Comparison of ENCODE assay signal across 8 cellular contexts in genomic region chr3:10983219-10983916, GRCh38. TPM values are rescaled to one million over a fixed set of nuclear protein-coding genes. Genes with fewer than 3 reads are reported as not detected.
A peak's percentile ranks its signal among the peaks of the same experiment; 100 is the strongest.
DNase-seq lines count a peak whose midpoint lies in the region; TF ChIP-seq lines count a peak whose summit lies in the region.

No MANE protein-coding gene starts in this region.

- no peaks in the 10 kb centered on the region for H3K79me2 ChIP-seq in Loucy (ENCODE audit: insufficient read depth, low read length)

- TF ChIP-seq CTCF in Loucy (conservative IDR thresholded peaks at IDR 0.05; ENCODE audit: low read length) = peak; percentile 88
- peak; percentile 94 for TF ChIP-seq CTCF in astrocyte of the cerebellum (IDR thresholded peaks at IDR 0.05; ENCODE audit: low read depth, low read length, missing control alignments)
- TF ChIP-seq CTCF in testis (IDR thresholded peaks at IDR 0.05) = peak; percentile 52 to 80 (median 69)

- H3K4me3 ChIP-seq in Loucy (ENCODE audit: low read length, poor library complexity, severe bottlenecking) (no peak overlapping the region), astrocyte of the cerebellum (ENCODE audit: low read depth, low read length) (no peak overlapping the region), testis (no peak overlapping the region)

- H3K4me2 ChIP-seq in Loucy (ENCODE audit: low read depth, low read length, poor library complexity, severe bottlenecking) = no peak overlapping the region

- no peak overlapping the region for H2AFZ ChIP-seq in Loucy (ENCODE audit: low read length)

- no peaks in the 10 kb centered on the region for H3K36me3 ChIP-seq in Loucy (ENCODE audit: insufficient read depth, low read length)
- H3K36me3 ChIP-seq in testis (ENCODE audit: low read depth, missing control alignments) = no peaks in the 10 kb centered on the region

- H3F3A ChIP-seq in Loucy (ENCODE audit: low read depth) = no peaks in the 10 kb centered on the region

- H3K9me3 ChIP-seq in Loucy (ENCODE audit: insufficient read depth, low read depth, low read length) (no peaks in the 10 kb centered on the region), testis (no peaks in the 10 kb centered on the region)

- in situ Hi-C loops in astrocyte of the cerebellum (cut with HindIII; ENCODE audit: low sequenced_read_pairs) = no loop called here

- intact Hi-C loops in testis (cut with DNase I; ENCODE audit: low total_unique reads) = no loop called here

- DNase-seq in stimulated activated CD4-positive, alpha-beta T cell treated with anti-CD3 and anti-CD28 coated beads, Interleukin-2, amount 100 ng/mL, for 24 hours = peak; percentile 16 to 19
- DNase-seq in stimulated activated CD4-positive, alpha-beta T cell treated with anti-CD3 and anti-CD28 coated beads, Interleukin-4, amount 100 ng/mL, for 1 hour = no peak
- DNase-seq in astrocyte of the cerebellum (ENCODE audit: low read depth) (no peak), inferior parietal cortex (ENCODE audit: extremely low spot score) (peak; percentile 83), testis (peak; percentile 58), NCI-H510A (lab: John Stamatoyannopoulos, UW) (no peak), DMS153 treated with DMSO at 0.1 percent for 48 hours (lab: John Stamatoyannopoulos, UW; ENCODE audit: unreplicated experiment) (no peak)

- WGBS in testis, 2 donors = 40 to 43% methylated on average over 7 of the region's 7 CpGs

- H3K27ac ChIP-seq in testis = no peak overlapping the region

- no peak overlapping the region for H3K9ac ChIP-seq in Loucy (ENCODE audit: low read depth, low read length, poor library complexity, severe bottlenecking)

- no peaks in the 10 kb centered on the region for H4K20me1 ChIP-seq in Loucy (ENCODE audit: insufficient read depth, low read length, poor library complexity, severe bottlenecking)

- TF ChIP-seq POLR2A in testis (IDR thresholded peaks at IDR 0.05) = no peak

- H3K9me2 ChIP-seq in Loucy (replicated peaks; ENCODE audit: low read depth, low read length) = no peaks in the 10 kb centered on the region

- H3K27me3 ChIP-seq in Loucy (ENCODE audit: insufficient read depth, low read length, poor library complexity, severe bottlenecking) (no peaks in the 10 kb centered on the region), testis (no peaks in the 10 kb centered on the region)

- no peaks in the 10 kb centered on the region for H3K4me1 ChIP-seq in Loucy (ENCODE audit: insufficient read depth, low read length, poor library complexity, severe bottlenecking)
- H3K4me1 ChIP-seq in testis = no peaks in the 10 kb centered on the region

RNA-seq across cellular contexts. Expression of gene SLC6A1, which starts 9.2 kb away (rescaled TPM):
- total RNA-seq in testis = 10 to 100 TPM; 13.9 to 14.7 TPM
- polyA plus RNA-seq in testis (ENCODE audit: insufficient read depth, low read depth, low replicate concordance) = 14.4 TPM

Comparison
In these comparisons a context has a peak if more than half of its experiments do, and no peak if none do; other contexts are left out.
1. DNase-seq: peak in stimulated activated CD4-positive, alpha-beta T cell treated with anti-CD3 and anti-CD28 coated beads, Interleukin-2, amount 100 ng/mL, for 24 hours (2 of 2), inferior parietal cortex (single experiment) and testis (single experiment); none in stimulated activated CD4-positive, alpha-beta T cell treated with anti-CD3 and anti-CD28 coated beads, Interleukin-4, amount 100 ng/mL, for 1 hour (single experiment), astrocyte of the cerebellum (single experiment), NCI-H510A (single experiment) and DMS153 treated with DMSO at 0.1 percent for 48 hours (single experiment).
2. Peak in every context shown above with its lines, with median percentiles within 50 percentile points of each other: CTCF ChIP-seq.